In the genomic region with DNA sequence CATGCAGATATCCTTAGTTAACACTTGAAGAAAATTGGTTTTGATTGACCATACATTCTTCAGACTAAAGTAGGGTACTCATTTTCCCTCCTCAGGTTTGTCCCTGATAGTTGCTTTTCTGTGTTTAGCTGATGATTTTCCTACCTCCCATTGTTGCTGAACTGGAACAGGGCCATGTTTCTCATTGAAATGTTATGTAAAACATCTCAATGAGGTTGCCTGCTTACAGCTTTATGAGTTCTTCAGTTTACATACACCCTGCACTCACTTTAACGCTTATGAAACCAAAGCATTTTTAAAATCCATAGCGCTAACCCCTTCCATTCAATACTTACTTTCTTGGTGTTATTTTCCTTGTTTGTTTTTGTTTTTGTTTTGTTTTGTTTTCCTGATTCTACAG, we compare ENCODE assay signal across 12 cellular contexts.
DNase-seq lines count a peak whose midpoint lies in the region; ATAC-seq and TF ChIP-seq lines count a peak whose summit lies in the region.
"Had no signal": no experiment of that assay in that cellular context is flagged by ENCODE, and none has a peak within 500 bp of the region (broad histone marks: within the 10 kb centered on the region; RNA-seq: fewer than 3 reads in every experiment).

No MANE protein-coding gene starts in this region.

- peak; percentile 86 for DNase-seq in AG10803 (ENCODE audit: low read depth)
- DNase-seq in HT1080 (ENCODE audit: low read depth), result peak; percentile 41
- DNase-seq in brain microvascular endothelial cell, result peak; percentile 65
- peak; percentile 49 for DNase-seq in kidney tubule cell (ENCODE audit: low spot score)
- DNase-seq in activated naive CD8-positive, alpha-beta T cell treated with anti-CD3 and anti-CD28 coated beads, Interleukin-2, amount 50 U/mL, for 24 hours, result no peak
- DNase-seq in activated CD4-positive, alpha-beta T cell treated with anti-CD3 and anti-CD28 coated beads for 4 hours, result no peak
- DNase-seq in central memory CD4-positive, alpha-beta T cell, result no peak
- DNase-seq: activated CD4-positive, alpha-beta T cell treated with anti-CD3 and anti-CD28 coated beads, Interleukin-2, amount 50 U/mL, for 1 hour; DMS153; midbrain had no signal

- H3K27me3 ChIP-seq in brain microvascular endothelial cell (replicated peaks), result no peaks in the 10 kb centered on the region

- H3K27ac Mint-ChIP-seq in activated naive CD8-positive, alpha-beta T cell treated with anti-CD3 and anti-CD28 coated beads, Interleukin-2, amount 50 U/mL, for 24 hours, result no peak overlapping the region

- peak overlapping the region; percentile 6 for H3K27ac ChIP-seq in brain microvascular endothelial cell

- H3K36me3 Mint-ChIP-seq in activated naive CD8-positive, alpha-beta T cell treated with anti-CD3 and anti-CD28 coated beads, Interleukin-2, amount 50 U/mL, for 24 hours (ENCODE audit: low read depth), result peaks cover 25% of the 10 kb centered on the region

- H3K4me3 Mint-ChIP-seq in activated naive CD8-positive, alpha-beta T cell treated with anti-CD3 and anti-CD28 coated beads, Interleukin-2, amount 50 U/mL, for 24 hours, result no peak overlapping the region

- H3K4me1 Mint-ChIP-seq in activated naive CD8-positive, alpha-beta T cell treated with anti-CD3 and anti-CD28 coated beads, Interleukin-2, amount 50 U/mL, for 24 hours, result peaks cover 13% of the 10 kb centered on the region

- no peak for TF ChIP-seq CTCF in AG10803 (conservative IDR thresholded peaks at IDR 0.05; ENCODE audit: low read length)
- no peak for TF ChIP-seq CTCF in brain microvascular endothelial cell (IDR thresholded peaks at IDR 0.05; ENCODE audit: low read depth, low read length, missing control alignments)

- peaks cover 6% of the 10 kb centered on the region for H3K36me3 ChIP-seq in brain microvascular endothelial cell (replicated peaks)

- no peaks in the 10 kb centered on the region for H3K9me3 Mint-ChIP-seq in activated naive CD8-positive, alpha-beta T cell treated with anti-CD3 and anti-CD28 coated beads, Interleukin-2, amount 50 U/mL, for 24 hours

- H3K27me3 Mint-ChIP-seq in activated naive CD8-positive, alpha-beta T cell treated with anti-CD3 and anti-CD28 coated beads, Interleukin-2, amount 50 U/mL, for 24 hours, result no peaks in the 10 kb centered on the region

- no peak for ATAC-seq in activated naive CD8-positive, alpha-beta T cell treated with anti-CD3 and anti-CD28 coated beads, Interleukin-2, amount 50 U/mL, for 24 hours
- ATAC-seq in HG03097 (IDR thresholded peaks at IDR 0.05; ENCODE audit: low FRiP score, unreplicated experiment), result no peak

- in situ Hi-C loops in brain microvascular endothelial cell (cut with HindIII; ENCODE audit: low pct_ligation_motif_present, low sequenced_read_pairs), result no loop called here

- H3K4me3 ChIP-seq in AG10803 (ENCODE audit: low read length) (no peak overlapping the region), brain microvascular endothelial cell (ENCODE audit: low read depth, low read length) (no peak overlapping the region)
- H3K4me3 ChIP-seq: skin epidermis had no signal

Comparison
In these comparisons a context has a peak if more than half of its experiments do, and no peak if none do; other contexts are left out.
1. DNase-seq: peak in AG10803 (single experiment), HT1080 (single experiment), brain microvascular endothelial cell (single experiment) and kidney tubule cell (single experiment); none in activated naive CD8-positive, alpha-beta T cell treated with anti-CD3 and anti-CD28 coated beads, Interleukin-2, amount 50 U/mL, for 24 hours (single experiment), activated CD4-positive, alpha-beta T cell treated with anti-CD3 and anti-CD28 coated beads for 4 hours (0 of 2) and central memory CD4-positive, alpha-beta T cell (single experiment).